ENCODE assay signal across 19 cellular contexts in genomic region chr13:61128850-61129645, GRCh38.
A peak's percentile ranks its signal among the peaks of the same experiment; 100 is the strongest.
DNase-seq lines count a peak whose midpoint lies in the region; ATAC-seq and TF ChIP-seq lines count a peak whose summit lies in the region.
"Had no signal": no experiment of that assay in that cellular context is flagged by ENCODE, and none has a peak within 500 bp of the region (broad histone marks: within the 10 kb centered on the region; RNA-seq: fewer than 3 reads in every experiment).

No MANE protein-coding gene starts in this region.

- TF ChIP-seq CTCF in astrocyte of the spinal cord (IDR thresholded peaks at IDR 0.05; ENCODE audit: low read depth, low read length): no peak
- TF ChIP-seq CTCF in progenitor cell of endocrine pancreas (IDR thresholded peaks at IDR 0.05; ENCODE audit: unreplicated experiment): no peak

- H3K27me3 Mint-ChIP-seq in progenitor cell of endocrine pancreas: no peaks in the 10 kb centered on the region
- H3K27me3 Mint-ChIP-seq: activated CD4-positive, alpha-beta T cell treated with anti-CD3 and anti-CD28 coated beads, Interleukin-2, amount 10 ng/mL, durations not matched to agents 24 days and 14 days; natural killer cell treated with Interleukin-12 subunit alpha and Interleukin-12 subunit beta and Interleukin-15 and Interleukin-18, amount 100 ng/mL, for 72 hours; stimulated activated memory B cell treated with anti-CD40 and anti-IgM and Interleukin-4, amounts not matched to agents 10 μg/mL and 1 μg/mL and 100 μg/mL, for 72 hours had no signal

- no peaks in the 10 kb centered on the region for H3K9me3 Mint-ChIP-seq in progenitor cell of endocrine pancreas (ENCODE audit: low read depth)
- H3K9me3 Mint-ChIP-seq: activated CD4-positive, alpha-beta T cell treated with anti-CD3 and anti-CD28 coated beads, Interleukin-2, amount 10 ng/mL, durations not matched to agents 24 days and 14 days; stimulated activated memory B cell treated with anti-CD40 and anti-IgM and Interleukin-4, amounts not matched to agents 10 μg/mL and 1 μg/mL and 100 μg/mL, for 72 hours had no signal

- no peak for ATAC-seq in GM21515 (IDR thresholded peaks at IDR 0.05; ENCODE audit: unreplicated experiment)
- ATAC-seq: natural killer cell treated with Interleukin-12 subunit alpha and Interleukin-12 subunit beta and Interleukin-15 and Interleukin-18, amount 100 ng/mL, for 72 hours; stimulated activated memory B cell treated with anti-CD40 and anti-IgM and Interleukin-4, amounts not matched to agents 10 μg/mL and 1 μg/mL and 100 μg/mL, for 72 hours had no signal

- no peak overlapping the region for H3K4me3 Mint-ChIP-seq in progenitor cell of endocrine pancreas (ENCODE audit: low read depth)
- H3K4me3 Mint-ChIP-seq: activated CD4-positive, alpha-beta T cell treated with anti-CD3 and anti-CD28 coated beads, Interleukin-2, amount 10 ng/mL, durations not matched to agents 24 days and 14 days; natural killer cell treated with Interleukin-12 subunit alpha and Interleukin-12 subunit beta and Interleukin-15 and Interleukin-18, amount 100 ng/mL, for 72 hours; stimulated activated memory B cell treated with anti-CD40 and anti-IgM and Interleukin-4, amounts not matched to agents 10 μg/mL and 1 μg/mL and 100 μg/mL, for 72 hours had no signal

- in situ Hi-C loops in astrocyte of the spinal cord (cut with HindIII; ENCODE audit: low sequenced_read_pairs): no loop called here

- DNase-seq in NCI-H146 (lab: John Stamatoyannopoulos, UW) (peak; percentile 8), NCI-H146 treated with DMSO at 0.1 percent for 48 hours (lab: John Stamatoyannopoulos, UW; ENCODE audit: unreplicated experiment) (no peak), NCI-H226 (peak; percentile 25), astrocyte of the spinal cord (ENCODE audit: low read depth, low spot score) (peak; percentile 38), progenitor cell of endocrine pancreas (ENCODE audit: low spot score, unreplicated experiment) (no peak), NCI-H82 treated with DMSO at 0.1 percent for 48 hours (lab: John Stamatoyannopoulos, UW; ENCODE audit: unreplicated experiment) (no peak), SK-N-DZ (ENCODE audit: low spot score) (no peak)
- DNase-seq: activated CD4-positive, alpha-beta T cell treated with anti-CD3 and anti-CD28 coated beads, Interleukin-2, amount 10 ng/mL, durations not matched to agents 24 days and 14 days; activated effector memory CD4-positive, alpha-beta T cell treated with Interleukin-2 at 50 U/mL for 16 hours; mesenchymal stem cell; NCI-H187; NCI-H526; SHP77 treated with DMSO at 0.1 percent for 48 hours; stimulated activated CD4-positive, alpha-beta T cell treated with anti-CD3 and anti-CD28 coated beads, Interleukin-1b, Interleukin-23, amount 100 ng/mL, for 48 hours; testis had no signal

- H3K4me1 Mint-ChIP-seq in progenitor cell of endocrine pancreas (ENCODE audit: low read depth): peaks cover 3% of the 10 kb centered on the region
- H3K4me1 Mint-ChIP-seq: activated CD4-positive, alpha-beta T cell treated with anti-CD3 and anti-CD28 coated beads, Interleukin-2, amount 10 ng/mL, durations not matched to agents 24 days and 14 days; stimulated activated memory B cell treated with anti-CD40 and anti-IgM and Interleukin-4, amounts not matched to agents 10 μg/mL and 1 μg/mL and 100 μg/mL, for 72 hours had no signal

- H3K4me3 ChIP-seq in astrocyte of the spinal cord (ENCODE audit: low read depth, low read length): no peak overlapping the region
- H3K4me3 ChIP-seq: breast epithelium, testis had no signal

- H3K27ac Mint-ChIP-seq in progenitor cell of endocrine pancreas: peak overlapping the region; percentile 31
- H3K27ac Mint-ChIP-seq: activated CD4-positive, alpha-beta T cell treated with anti-CD3 and anti-CD28 coated beads, Interleukin-2, amount 10 ng/mL, durations not matched to agents 24 days and 14 days; natural killer cell treated with Interleukin-12 subunit alpha and Interleukin-12 subunit beta and Interleukin-15 and Interleukin-18, amount 100 ng/mL, for 72 hours; stimulated activated memory B cell treated with anti-CD40 and anti-IgM and Interleukin-4, amounts not matched to agents 10 μg/mL and 1 μg/mL and 100 μg/mL, for 72 hours had no signal

- H3K36me3 Mint-ChIP-seq in progenitor cell of endocrine pancreas (ENCODE audit: insufficient read depth): no peaks in the 10 kb centered on the region
- H3K36me3 Mint-ChIP-seq: natural killer cell treated with Interleukin-12 subunit alpha and Interleukin-12 subunit beta and Interleukin-15 and Interleukin-18, amount 100 ng/mL, for 72 hours; stimulated activated memory B cell treated with anti-CD40 and anti-IgM and Interleukin-4, amounts not matched to agents 10 μg/mL and 1 μg/mL and 100 μg/mL, for 72 hours had no signal

Comparison
In these comparisons a context has a peak if more than half of its experiments do, and no peak if none do; other contexts are left out.
1. DNase-seq: peak in NCI-H146 (single experiment), NCI-H226 (single experiment) and astrocyte of the spinal cord (single experiment); none in NCI-H146 treated with DMSO at 0.1 percent for 48 hours (single experiment), progenitor cell of endocrine pancreas (single experiment), NCI-H82 treated with DMSO at 0.1 percent for 48 hours (single experiment) and SK-N-DZ (single experiment).